Comparison of ENCODE assay signal across 8 cellular contexts in the genomic region with DNA sequence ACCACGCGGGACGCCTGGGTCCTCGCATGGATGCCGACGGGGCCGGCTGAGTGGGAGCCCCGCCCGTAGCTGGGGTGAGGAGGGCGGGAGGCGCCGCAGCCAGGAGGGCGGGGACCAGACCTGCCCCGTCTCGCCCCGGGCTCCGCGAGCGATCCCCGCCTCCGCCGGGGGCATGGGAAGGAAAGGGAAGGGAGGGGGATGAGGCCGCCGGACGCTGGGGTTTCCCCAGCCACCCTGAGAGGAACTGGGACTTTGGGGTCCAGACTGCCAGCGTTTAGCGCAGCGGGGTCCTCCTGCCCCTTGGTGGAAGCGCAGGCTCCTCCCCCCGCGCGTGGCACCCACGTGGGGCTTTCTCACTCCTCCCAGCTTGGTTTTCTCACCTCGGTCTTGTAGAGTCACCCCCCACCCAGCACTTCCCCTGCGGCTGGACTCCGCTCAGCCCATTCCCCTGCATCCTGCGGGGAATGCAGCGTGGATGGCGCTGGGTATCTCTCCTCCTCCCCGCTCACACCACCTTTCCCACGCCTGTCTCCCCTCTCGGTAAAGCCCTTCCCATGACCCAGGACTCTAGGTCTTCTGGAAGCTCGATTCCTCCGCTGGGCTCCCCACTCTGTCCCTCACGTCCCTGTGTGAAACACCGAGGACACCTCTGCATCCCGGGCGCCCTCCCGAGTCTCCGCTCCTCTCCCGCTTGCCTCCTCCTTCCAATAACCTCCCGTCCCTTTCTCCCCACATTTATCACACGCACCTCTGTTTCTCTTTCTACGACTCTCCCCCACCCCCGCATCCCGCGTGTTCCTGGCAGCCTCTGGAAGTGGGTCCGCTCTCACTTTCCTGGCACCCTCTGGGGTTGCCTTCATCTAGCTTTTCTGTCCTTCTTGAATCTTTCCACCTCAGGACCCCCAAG. TPM values are rescaled to one million over a fixed set of nuclear protein-coding genes. Genes with fewer than 3 reads are reported as not detected.
A peak's percentile ranks its signal among the peaks of the same experiment; 100 is the strongest.
DNase-seq lines count a peak whose midpoint lies in the region; ATAC-seq lines count a peak whose summit lies in the region.

No MANE protein-coding gene starts in this region.

- ATAC-seq in HG03432 (IDR thresholded peaks at IDR 0.05; ENCODE audit: unreplicated experiment), result peak; percentile 41

- H3K36me3 ChIP-seq in iPS DF 6.9 (ENCODE audit: control insufficient read depth, insufficient read depth, low read length), result no peaks in the 10 kb centered on the region
- H3K36me3 ChIP-seq in skeletal muscle tissue (ENCODE audit: control insufficient read depth in 3 of 3, insufficient read depth in 3 of 3, low read length in 3 of 3), result no peaks in the 10 kb centered on the region

- DNase-seq in NK-92 treated with Interleukin-12 subunit alpha and Interleukin-12 subunit beta, amount 100 ng/mL, for 24 hours (lab: John Stamatoyannopoulos, UW), result peak; percentile 84
- DNase-seq in NK-92 (lab: John Stamatoyannopoulos, UW; ENCODE audit: unreplicated experiment), result no peak
- DNase-seq in T-helper 2 cell, result peak; percentile 71 to 97 (median 80)
- DNase-seq in amniotic epithelial cell (ENCODE audit: low read depth), result peak; percentile 59
- DNase-seq in iPS DF 6.9 (ENCODE audit: low read depth, low spot score), result no peak
- no peak for DNase-seq in NCI-H774 (lab: John Stamatoyannopoulos, UW)

- WGBS in iPS DF 6.9 (ENCODE audit: insufficient coverage, insufficient read length), result no CpG with 5 or more reads among the region's 58 CpGs

- H3K4me3 ChIP-seq in iPS DF 6.9 (ENCODE audit: low read length) (peak overlapping the region; percentile 83; the same call in 1 of the 2 replicates), skeletal muscle tissue (ENCODE audit: low read length in 3 of 3) (peak overlapping the region; percentile 75 to 85 (median 76))

- H3K4me1 ChIP-seq in iPS DF 6.9 (ENCODE audit: control insufficient read depth, insufficient read depth, low read length), result peaks cover 1% of the 10 kb centered on the region; the same call in 1 of the 2 replicates
- H3K4me1 ChIP-seq in skeletal muscle tissue (ENCODE audit: control insufficient read depth in 3 of 3, insufficient read depth in 3 of 3, low read length in 3 of 3), result peaks cover 29 to 37% (median 32%) of the 10 kb centered on the region in 3 donors

- H3K9ac ChIP-seq in skeletal muscle tissue (ENCODE audit: low read depth in 1 of 3, low read length in 3 of 3), result peak overlapping the region; percentile 56 to 74 (median 63)

- H3K9me3 ChIP-seq in iPS DF 6.9 (ENCODE audit: control insufficient read depth, insufficient read depth, low read length) (no peaks in the 10 kb centered on the region), skeletal muscle tissue (ENCODE audit: control insufficient read depth in 3 of 3, low read length in 3 of 3) (no peaks in the 10 kb centered on the region)

- H3K27ac ChIP-seq in iPS DF 6.9 (ENCODE audit: low read length) (no peak overlapping the region), skeletal muscle tissue (ENCODE audit: low read depth, low read length) (peak overlapping the region; percentile 44)

- H3K27me3 ChIP-seq in iPS DF 6.9 (ENCODE audit: control insufficient read depth, insufficient read depth, low read length), result peaks cover 14% of the 10 kb centered on the region
- H3K27me3 ChIP-seq in skeletal muscle tissue (ENCODE audit: control insufficient read depth in 3 of 3, insufficient read depth in 3 of 3, low read length in 3 of 3), result peaks cover 0 to 42% (median 38%) of the 10 kb centered on the region in 3 donors

RNA-seq across cellular contexts. Expression of a gene that starts 2.1 kb away (rescaled TPM):
- total RNA-seq in skeletal muscle tissue, result 3.1 TPM

RNA-seq across cellular contexts. Expression of a gene that starts 12.4 kb away (rescaled TPM):
- 2.1 TPM for total RNA-seq in skeletal muscle tissue

RNA-seq across cellular contexts. Expression of a gene that starts 24.7 kb away (rescaled TPM):
- 2.1 TPM for total RNA-seq in skeletal muscle tissue

RNA-seq across cellular contexts. Expression of a gene that starts 41.6 kb away (rescaled TPM):
- total RNA-seq in skeletal muscle tissue, result 8.9 TPM

RNA-seq across cellular contexts. Expression of a gene that starts 45.6 kb away (rescaled TPM):
- total RNA-seq in skeletal muscle tissue, result 13.0 TPM

Comparison
In these comparisons a context has a peak if more than half of its experiments do, and no peak if none do; other contexts are left out.
1. DNase-seq: peak in NK-92 treated with Interleukin-12 subunit alpha and Interleukin-12 subunit beta, amount 100 ng/mL, for 24 hours (single experiment), T-helper 2 cell (5 of 5) and amniotic epithelial cell (single experiment); none in NK-92 (single experiment), iPS DF 6.9 (single experiment) and NCI-H774 (single experiment).